6 cellular contexts compared by ENCODE assay signal in genomic region chr3:51333021-51333420, GRCh38.
"Had no signal": no experiment of that assay in that cellular context is flagged by ENCODE, and none has a peak within 500 bp of the region (broad histone marks: within the 10 kb centered on the region; RNA-seq: fewer than 3 reads in every experiment).

No MANE protein-coding gene starts in this region.

- H3K4me3 ChIP-seq: HAP-1 had no signal

- H3K27ac ChIP-seq: HL-60 had no signal

- H3K4me3 Mint-ChIP-seq: IgD-negative memory B cell had no signal

- H3K36me3 Mint-ChIP-seq: IgD-negative memory B cell had no signal

- DNase-seq: GOT3, H7 had no signal

- H3K4me1 Mint-ChIP-seq: IgD-negative memory B cell had no signal

- H3K9me3 ChIP-seq: HAP-1 had no signal

- H3K4me1 ChIP-seq: HAP-1 had no signal

- H3K9me3 Mint-ChIP-seq: IgD-negative memory B cell had no signal

- H3K36me3 ChIP-seq: HAP-1 had no signal

- H3K27ac Mint-ChIP-seq: IgD-negative memory B cell had no signal

- ATAC-seq: HepG2 had no signal
